In the genomic region with DNA sequence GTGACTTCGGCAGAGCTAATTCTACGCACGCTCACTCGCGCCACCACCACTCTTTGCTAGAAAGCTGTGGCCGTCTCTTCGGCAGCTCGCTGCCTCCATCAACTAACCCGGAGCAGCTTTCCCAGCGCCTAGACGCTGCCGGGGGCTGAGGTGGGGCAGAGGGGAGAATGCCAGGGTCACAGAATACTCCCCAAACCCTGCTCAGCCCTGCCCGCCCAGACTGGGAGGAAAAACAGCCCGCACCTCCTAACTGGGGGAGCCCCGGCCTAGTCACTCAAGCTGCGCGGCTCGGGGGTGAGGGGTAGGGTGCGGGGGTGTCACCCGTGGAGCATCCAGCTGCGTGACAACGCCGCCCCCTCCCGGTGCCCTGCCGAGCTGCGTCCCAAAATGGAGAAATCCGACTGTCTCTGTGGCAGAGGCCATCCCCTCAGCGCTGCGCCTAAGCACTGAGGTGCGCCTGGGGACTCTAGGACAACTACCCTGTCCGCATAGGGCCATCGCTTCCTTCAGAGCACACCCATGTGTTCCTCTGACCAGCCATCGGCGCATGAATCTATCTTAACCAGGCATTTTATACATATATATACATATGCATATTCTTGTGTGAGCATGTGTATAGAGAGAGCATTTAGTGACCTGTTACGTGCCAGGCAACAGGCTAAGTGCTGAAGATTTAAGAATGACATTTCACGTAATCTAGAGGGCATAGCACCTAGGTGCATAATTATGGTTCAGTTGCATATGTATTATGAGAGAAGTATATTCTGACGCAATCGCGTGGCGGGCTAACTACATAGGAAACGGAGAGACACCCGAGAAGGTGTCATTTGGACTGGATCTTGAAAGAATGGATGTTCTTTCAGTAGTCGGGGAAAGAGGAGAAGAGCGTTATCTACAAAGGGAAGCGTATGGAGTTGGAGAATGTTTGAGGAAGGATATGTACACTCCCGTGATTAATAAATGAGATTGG, we compare ENCODE assay signal across 8 cellular contexts. TPM values are rescaled to one million over a fixed set of nuclear protein-coding genes. Genes with fewer than 3 reads are reported as not detected.
DNase-seq lines count a peak whose midpoint lies in the region; ATAC-seq, FAIRE-seq and TF ChIP-seq lines count a peak whose summit lies in the region.

No MANE protein-coding gene starts in this region.

- peak overlapping the region; percentile 92 for H3K4me2 ChIP-seq in keratinocyte (ENCODE audit: control insufficient read depth, extremely low read depth, insufficient read depth, low read depth, low read length)

- H3K9me3 ChIP-seq in keratinocyte (ENCODE audit: control insufficient read depth, low read depth, low read length) = no peaks in the 10 kb centered on the region

- DNase-seq in NCI-H1436 treated with DMSO at 0.1 percent for 48 hours (lab: John Stamatoyannopoulos, UW) = peak; percentile 35
- DNase-seq in activated CD4-positive, CD25-positive, alpha-beta regulatory T cell treated with anti-CD3 and anti-CD28 coated beads, Interleukin-2, amount 50 U/mL, for 16 hours (ENCODE audit: low read depth, low spot score) = peak; percentile 57
- peak; percentile 69 to 74 for DNase-seq in cardiac fibroblast (ENCODE audit: low read depth in 2 of 2)
- DNase-seq in keratinocyte (ENCODE audit: low read depth, low spot score) = no peak
- peak; percentile 76 to 82 for DNase-seq in stimulated activated CD4-positive, alpha-beta T cell treated with anti-CD3 and anti-CD28 coated beads, Interleukin-15, amount 100 ng/mL, for 1 hour (ENCODE audit: low read depth in 1 of 2, low spot score in 1 of 2)
- DNase-seq in NAMALWA (ENCODE audit: low spot score) = no peak

- no peak for FAIRE-seq in keratinocyte (lab: Jason Lieb, UNC)

- no peaks in the 10 kb centered on the region for H3K9me1 ChIP-seq in keratinocyte (ENCODE audit: control insufficient read depth, extremely low read depth, insufficient read depth, low read length)

- dilution Hi-C loops in keratinocyte (cut with MboI; ENCODE audit: extremely low pct_ligation_motif_present, low sequenced_read_pairs) = no loop called here

- H3K79me2 ChIP-seq in keratinocyte (ENCODE audit: control insufficient read depth, insufficient read depth, low read length) = no peaks in the 10 kb centered on the region

- TF ChIP-seq CTCF in GM12873 (IDR thresholded peaks at IDR 0.05; ENCODE audit: insufficient read depth, low read depth, low read length, missing control alignments) (peak; percentile 71), cardiac fibroblast (IDR thresholded peaks at IDR 0.05; ENCODE audit: low read depth, low read length) (peak; percentile 82), keratinocyte (optimal IDR thresholded peaks at IDR 0.05 in 1 of 3, IDR thresholded peaks at IDR 0.05 in 1 of 3, conservative IDR thresholded peaks at IDR 0.05 in 1 of 3; ENCODE audit: extremely low read depth in 1 of 3, insufficient read depth in 2 of 3, low read length in 3 of 3) (peak; percentile 46 to 93 (median 88))

- H3K9ac ChIP-seq in keratinocyte (ENCODE audit: control insufficient read depth, extremely low read depth, insufficient read depth, low read length) = peak overlapping the region; percentile 87

- H2AFZ ChIP-seq in keratinocyte (ENCODE audit: control insufficient read depth, low read length) = peak overlapping the region; percentile 89

- H3K36me3 ChIP-seq in keratinocyte (ENCODE audit: control insufficient read depth in 2 of 2, extremely low read depth in 1 of 2, insufficient read depth in 2 of 2, low read length in 2 of 2) = no peaks in the 10 kb centered on the region

- no peaks in the 10 kb centered on the region for H3K27me3 ChIP-seq in keratinocyte (ENCODE audit: control insufficient read depth, extremely low read depth, insufficient read depth, low read length)

- H3K4me3 ChIP-seq in cardiac fibroblast (replicated peaks in 1 of 2; ENCODE audit: low read depth in 2 of 2, low read length in 2 of 2) = peak overlapping the region; percentile 54 to 89
- H3K4me3 ChIP-seq in keratinocyte (ENCODE audit: control insufficient read depth in 2 of 3, extremely low read depth in 1 of 3, insufficient read depth in 2 of 3, low read depth in 1 of 3, low read length in 3 of 3) = peak overlapping the region; percentile 86 to 92 (median 86)

- peaks cover 20% of the 10 kb centered on the region for H3K4me1 ChIP-seq in keratinocyte (ENCODE audit: control insufficient read depth, extremely low read depth, insufficient read depth, low read length)

- ATAC-seq in HG02623 (IDR thresholded peaks at IDR 0.05; ENCODE audit: unreplicated experiment) = peak; percentile 36

- peak overlapping the region; percentile 85 for H3K27ac ChIP-seq in keratinocyte (ENCODE audit: control insufficient read depth, insufficient read depth, low read length)

- no peaks in the 10 kb centered on the region for H4K20me1 ChIP-seq in keratinocyte (ENCODE audit: control insufficient read depth, extremely low read depth, insufficient read depth, low read length)

RNA-seq across cellular contexts. Expression of a gene that starts 1.5 kb away (rescaled TPM):
- 1.2 to 1.6 TPM (median 1.3 TPM) in 3 replicates for polyA plus RNA-seq in keratinocyte
- polyA plus RNA-seq in keratinocyte (2011; ENCODE audit: low read depth) = 2.6 TPM
- 0.32 and 0.88 TPM in 2 replicates for polyA plus RNA-seq in keratinocyte (2011; cell fraction: cytosol; rRNA removed)
- polyA plus RNA-seq in keratinocyte (2011; cell fraction: nucleus; rRNA removed) = 1.7 and 2.1 TPM in 2 replicates
- polyA plus RNA-seq in keratinocyte (2012; ENCODE audit: low replicate concordance) = 1.4 and 4.3 TPM in 2 replicates
- 0.62 to 2.6 TPM (median 1.1 TPM) in 3 replicates for polyA minus RNA-seq in keratinocyte
- 1.7 TPM for polyA minus RNA-seq in keratinocyte (2011; cell fraction: cytosol; rRNA and poly(A)+ RNA removed)
- 2.1 and 2.9 TPM in 2 replicates for polyA minus RNA-seq in keratinocyte (2011; cell fraction: nucleus; rRNA and poly(A)+ RNA removed)

Comparison
In these comparisons a context has a peak if more than half of its experiments do, and no peak if none do; other contexts are left out.
1. DNase-seq: peak in NCI-H1436 treated with DMSO at 0.1 percent for 48 hours (single experiment), activated CD4-positive, CD25-positive, alpha-beta regulatory T cell treated with anti-CD3 and anti-CD28 coated beads, Interleukin-2, amount 50 U/mL, for 16 hours (single experiment), cardiac fibroblast (2 of 2) and stimulated activated CD4-positive, alpha-beta T cell treated with anti-CD3 and anti-CD28 coated beads, Interleukin-15, amount 100 ng/mL, for 1 hour (2 of 2); none in keratinocyte (single experiment) and NAMALWA (single experiment).
2. Peak in every context shown above with its lines, with median percentiles within 50 percentile points of each other: CTCF ChIP-seq.